Comparison of ENCODE assay signal across 23 cellular contexts in genomic region chr7:464177-464711, GRCh38. TPM values are rescaled to one million over a fixed set of nuclear protein-coding genes. Genes with fewer than 3 reads are reported as not detected.
DNase-seq lines count a peak whose midpoint lies in the region; ATAC-seq and TF ChIP-seq lines count a peak whose summit lies in the region.
"Had no signal": no experiment of that assay in that cellular context is flagged by ENCODE, and none has a peak within 500 bp of the region (broad histone marks: within the 10 kb centered on the region; RNA-seq: fewer than 3 reads in every experiment).

No MANE protein-coding gene starts in this region.

- no peak for ATAC-seq in right cardiac atrium
- ATAC-seq in right lobe of liver, result no peak
- no peak for ATAC-seq in sciatic nerve
- ATAC-seq in body of pancreas, result no peak
- ATAC-seq: activated CD4-positive, CD25-positive, alpha-beta regulatory T cell treated with anti-CD3 and anti-CD28 coated beads, Interleukin-2, amount 50 U/mL, for 24 hours; activated T-helper 17 cell treated with anti-CD3 and anti-CD28 coated beads, Interleukin-2, amount 50 U/mL, for 72 hours; CD8-positive, alpha-beta T cell; effector memory CD8-positive, alpha-beta T cell; left colon had no signal

- H3K36me3 ChIP-seq in right lobe of liver (no peaks in the 10 kb centered on the region), body of pancreas (replicated peaks in 1 of 2; ENCODE audit: insufficient read depth in 1 of 2, low read depth in 2 of 2) (no peaks in the 10 kb centered on the region)
- H3K36me3 ChIP-seq: cardiac muscle cell, right atrium auricular region had no signal

- WGBS in right cardiac atrium, result 64% methylated on average over 19 of the region's 19 CpGs
- 67% methylated on average over 1 of the region's 19 CpGs for WGBS in right lobe of liver (ENCODE audit: insufficient coverage, low coverage, low lambda C conversion rate, missing lambda C conversion rate)
- 86% methylated on average over 13 to 19 of the region's 19 CpGs for whole genome bisulfite sequencing in body of pancreas, 2 donors

- H3K27ac ChIP-seq in right cardiac atrium (ENCODE audit: low read length) (no peak overlapping the region), right lobe of liver (no peak overlapping the region), body of pancreas (no peak overlapping the region)
- H3K27ac ChIP-seq: cardiac muscle cell, right atrium auricular region had no signal

- DNase-seq in cardiac septum (ENCODE audit: low spot score), result peak; percentile 54
- DNase-seq in right cardiac atrium, result no peak
- DNase-seq in right lobe of liver, result peak in 2 of 3 donors; percentile 26 to 31
- peak; percentile 35 for DNase-seq in sciatic nerve (ENCODE audit: low spot score)
- no peak for DNase-seq in anterior cingulate cortex (lab: John Stamatoyannopoulos, UW)
- no peak for DNase-seq in NAMALWA (ENCODE audit: low spot score)
- DNase-seq in body of pancreas, result no peak
- DNase-seq: CD8-positive, alpha-beta T cell; cortex of kidney; effector memory CD8-positive, alpha-beta T cell; GOT3; hippocampal formation; NCI-H1092 treated with DMSO at 0.1 percent for 48 hours; NCI-H1694 treated with DMSO at 0.1 percent for 48 hours; NCI-H510A; RPMI8226; stimulated activated CD4-positive, alpha-beta T cell treated with anti-CD3 and anti-CD28 coated beads, Interleukin-4, amount 100 ng/mL, for 4 hours; T-helper 1 cell had no signal

- intact Hi-C loops in cardiac septum (cut with DNase I) (no loop called here), right cardiac atrium (cut with DNase I) (no loop called here), right lobe of liver (cut with DNase I) (no loop called here), sciatic nerve (cut with DNase I) (no loop called here), body of pancreas (cut with DNase I) (no loop called here)

- no peak for TF ChIP-seq POLR2A in right lobe of liver (IDR thresholded peaks at IDR 0.05)
- TF ChIP-seq POLR2A in body of pancreas (IDR thresholded peaks at IDR 0.05), result no peak

- H3K27me3 ChIP-seq in right cardiac atrium (ENCODE audit: control insufficient read depth, insufficient read depth) (no peaks in the 10 kb centered on the region), right lobe of liver (no peaks in the 10 kb centered on the region), body of pancreas (no peaks in the 10 kb centered on the region)
- H3K27me3 ChIP-seq: cardiac muscle cell, right atrium auricular region had no signal

- H3K9me3 ChIP-seq in right cardiac atrium (ENCODE audit: control insufficient read depth, low read length), result no peaks in the 10 kb centered on the region
- no peaks in the 10 kb centered on the region for H3K9me3 ChIP-seq in right lobe of liver
- H3K9me3 ChIP-seq in body of pancreas, result no peaks in the 10 kb centered on the region
- H3K9me3 ChIP-seq: right atrium auricular region had no signal

- H3K4me1 ChIP-seq in right cardiac atrium (ENCODE audit: control insufficient read depth, insufficient read depth, low read length) (no peaks in the 10 kb centered on the region), right lobe of liver (no peaks in the 10 kb centered on the region), body of pancreas (peaks cover 17% of the 10 kb centered on the region)

- no peak overlapping the region for H3K4me3 ChIP-seq in right cardiac atrium (ENCODE audit: low read length)
- H3K4me3 ChIP-seq in right lobe of liver, result no peak overlapping the region
- no peak overlapping the region for H3K4me3 ChIP-seq in body of pancreas
- H3K4me3 ChIP-seq: cardiac muscle cell, right atrium auricular region had no signal

- TF ChIP-seq CTCF in right lobe of liver (IDR thresholded peaks at IDR 0.05) (no peak), body of pancreas (IDR thresholded peaks at IDR 0.05) (no peak)

RNA-seq across cellular contexts. Expression of gene PDGFA, which starts 55.4 kb away (rescaled TPM):
- total RNA-seq in cardiac septum, result 38.9 TPM
- 10 to 100 TPM; 32.2 to 44.3 (median 38.4) TPM for total RNA-seq in right cardiac atrium
- 18.3 TPM for polyA plus RNA-seq in right cardiac atrium
- 10 to 100 TPM in 3 of 6 experiments, 1 to 10 TPM in 3; 2.3 to 20.9 (median 8.4) TPM for total RNA-seq in right lobe of liver
- total RNA-seq in sciatic nerve, result 36.5 TPM
- 10 to 100 TPM; 58.6 to 59.3 TPM for total RNA-seq in body of pancreas

Comparison
In these comparisons a context has a peak if more than half of its experiments do, and no peak if none do; other contexts are left out.
1. DNase-seq: peak in cardiac septum (single experiment), right lobe of liver (2 of 3) and sciatic nerve (single experiment); none in right cardiac atrium (0 of 3), anterior cingulate cortex (0 of 58), NAMALWA (single experiment) and body of pancreas (0 of 4).